24 cellular contexts compared by ENCODE assay signal in genomic region chr5:39619161-39619818, GRCh38.
"Had no signal": no experiment of that assay in that cellular context is flagged by ENCODE, and none has a peak within 500 bp of the region (broad histone marks: within the 10 kb centered on the region; RNA-seq: fewer than 3 reads in every experiment).

No MANE protein-coding gene starts in this region.

- DNase-seq: activated CD4-positive, alpha-beta memory T cell treated with anti-CD3 and anti-CD28 coated beads for 36 hours; activated CD4-positive, alpha-beta T cell treated with anti-CD3 and anti-CD28 coated beads, Interleukin-2, amount 10 ng/mL, durations not matched to agents 7 days and 5 days; activated CD4-positive, CD25-positive, alpha-beta regulatory T cell; activated CD8-positive, alpha-beta memory T cell treated with anti-CD3 and anti-CD28 coated beads for 24 hours; activated gamma-delta T cell treated with Interleukin-2 at 50 U/mL for 16 hours; activated naive CD4-positive, alpha-beta T cell treated with anti-CD3 and anti-CD28 coated beads, Interleukin-2, amount 50 U/mL, for 16 hours; activated naive CD8-positive, alpha-beta T cell treated with anti-CD3 and anti-CD28 coated beads, Interleukin-2, amount 10 ng/mL, durations not matched to agents 7 days and 5 days; activated T-cell treated with anti-CD3 and anti-CD28 coated beads for 4 hours; activated T-cell treated with anti-CD3 and anti-CD28 coated beads, Interleukin-2, amount 50 U/mL, for 48 hours; adrenal gland; anterior cingulate cortex; caudate nucleus; KG1; NCI-H1048; NCI-H146; NCI-H187 treated with DMSO at 0.1 percent for 48 hours; NCI-H2081 treated with DMSO at 0.1 percent for 48 hours; NCI-H446; NCI-H524; SHP77 treated with DMSO at 0.1 percent for 48 hours; T-helper 2 cell; T1000 had no signal

- H3K27me3 Mint-ChIP-seq: activated naive CD8-positive, alpha-beta T cell treated with anti-CD3 and anti-CD28 coated beads, Interleukin-2, amount 10 ng/mL, durations not matched to agents 7 days and 5 days had no signal

- H3K27ac ChIP-seq: adrenal gland, breast epithelium had no signal

- H3K4me1 Mint-ChIP-seq: activated CD4-positive, alpha-beta T cell treated with anti-CD3 and anti-CD28 coated beads, Interleukin-2, amount 10 ng/mL, durations not matched to agents 7 days and 5 days; activated naive CD8-positive, alpha-beta T cell treated with anti-CD3 and anti-CD28 coated beads, Interleukin-2, amount 10 ng/mL, durations not matched to agents 7 days and 5 days had no signal

- H3K4me3 Mint-ChIP-seq: activated CD4-positive, alpha-beta memory T cell treated with anti-CD3 and anti-CD28 coated beads for 36 hours; activated CD4-positive, alpha-beta T cell treated with anti-CD3 and anti-CD28 coated beads, Interleukin-2, amount 10 ng/mL, durations not matched to agents 7 days and 5 days; activated naive CD8-positive, alpha-beta T cell treated with anti-CD3 and anti-CD28 coated beads, Interleukin-2, amount 10 ng/mL, durations not matched to agents 7 days and 5 days had no signal

- H3K9me3 ChIP-seq: adrenal gland, breast epithelium had no signal

- H3K27ac Mint-ChIP-seq: activated CD4-positive, alpha-beta memory T cell treated with anti-CD3 and anti-CD28 coated beads for 36 hours; activated CD4-positive, alpha-beta T cell treated with anti-CD3 and anti-CD28 coated beads, Interleukin-2, amount 10 ng/mL, durations not matched to agents 7 days and 5 days; activated naive CD8-positive, alpha-beta T cell treated with anti-CD3 and anti-CD28 coated beads, Interleukin-2, amount 10 ng/mL, durations not matched to agents 7 days and 5 days; activated T-helper 2 cell treated with anti-CD3 and anti-CD28 coated beads, Interferon-gamma antibody, Interleukin-2, Interleukin-4, amounts not matched to agents 10 μg/mL and 5 μg/mL and 100 μg/mL, durations not matched to agents 14 hours and 24 hours and 36 hours had no signal

- H3K4me1 ChIP-seq: adrenal gland, breast epithelium had no signal

- H3K9me3 Mint-ChIP-seq: activated CD4-positive, alpha-beta memory T cell treated with anti-CD3 and anti-CD28 coated beads for 36 hours; activated CD4-positive, alpha-beta T cell treated with anti-CD3 and anti-CD28 coated beads, Interleukin-2, amount 10 ng/mL, durations not matched to agents 7 days and 5 days; activated naive CD8-positive, alpha-beta T cell treated with anti-CD3 and anti-CD28 coated beads, Interleukin-2, amount 10 ng/mL, durations not matched to agents 7 days and 5 days; activated T-helper 2 cell treated with anti-CD3 and anti-CD28 coated beads, Interferon-gamma antibody, Interleukin-2, Interleukin-4, amounts not matched to agents 10 μg/mL and 5 μg/mL and 100 μg/mL, durations not matched to agents 14 hours and 24 hours and 36 hours had no signal

- H3K36me3 Mint-ChIP-seq: activated CD4-positive, alpha-beta memory T cell treated with anti-CD3 and anti-CD28 coated beads for 36 hours; activated naive CD8-positive, alpha-beta T cell treated with anti-CD3 and anti-CD28 coated beads, Interleukin-2, amount 10 ng/mL, durations not matched to agents 7 days and 5 days had no signal

- H3K27me3 ChIP-seq: adrenal gland, breast epithelium had no signal

- H3K36me3 ChIP-seq: adrenal gland, breast epithelium had no signal

- H3K4me3 ChIP-seq: adrenal gland, breast epithelium had no signal
